Comparison of ENCODE assay signal across 8 cellular contexts in the genomic region with DNA sequence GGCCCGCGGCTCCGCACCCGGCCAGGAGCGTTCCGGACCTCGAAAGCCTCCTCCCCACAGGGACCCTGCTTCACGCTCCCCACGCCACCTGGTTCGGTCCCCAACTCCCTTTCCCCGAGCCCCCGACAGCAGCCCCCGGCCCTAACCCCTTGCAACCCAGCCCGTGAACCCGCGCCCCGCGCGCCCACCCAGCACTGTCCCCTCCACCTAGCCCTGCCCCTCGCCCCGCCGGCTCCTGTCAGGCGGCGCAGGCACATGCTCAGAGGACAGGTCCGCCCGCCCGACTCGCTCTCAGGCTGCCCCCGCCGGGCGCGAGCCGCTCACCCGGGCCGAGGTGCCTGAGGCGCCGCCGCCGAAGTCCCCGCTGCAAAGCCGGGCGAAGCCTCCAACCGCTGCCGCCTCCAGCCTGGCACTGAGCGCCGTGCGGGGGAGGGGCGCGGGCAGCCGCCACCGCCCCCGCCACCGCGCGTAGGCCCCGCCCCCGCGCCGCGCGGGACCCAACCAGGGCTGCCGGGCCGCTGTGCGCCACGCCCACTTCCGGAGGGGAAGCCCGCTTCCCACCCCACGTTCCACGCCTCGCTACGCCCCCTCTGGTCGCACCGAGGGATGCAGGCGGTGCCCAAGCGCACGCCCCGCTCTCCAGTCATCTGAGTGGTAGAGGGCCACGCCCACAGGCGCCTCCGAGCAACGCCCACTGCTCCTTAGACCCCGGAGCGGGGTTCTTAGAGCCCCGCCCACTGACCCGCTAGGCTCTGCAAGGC. TPM values are rescaled to one million over a fixed set of nuclear protein-coding genes. Genes with fewer than 3 reads are reported as not detected.
A peak's percentile ranks its signal among the peaks of the same experiment; 100 is the strongest.
DNase-seq lines count a peak whose midpoint lies in the region; ATAC-seq and TF ChIP-seq lines count a peak whose summit lies in the region.

TSS of gene CORO1C (minus strand) at position 414 of the 761 bp plus-strand sequence. CDS start 30,200 bp downstream, outside the sequence.

- H3K9me3 ChIP-seq in PC-9 (ENCODE audit: insufficient read depth, low read depth) = no peaks in the 10 kb centered on the region
- no peaks in the 10 kb centered on the region for H3K9me3 ChIP-seq in muscle layer of duodenum (ENCODE audit: control insufficient read depth in 1 of 2, low read length in 2 of 2)

- peak; percentile 33; the same call in 1 of the 2 replicates for TF ChIP-seq RAD21 in Ishikawa (IDR thresholded peaks at IDR 0.05; ENCODE audit: low read depth)

- CTCF ChIA-PET in PC-9 (lab: Charles Lee) = interaction anchor here (0.6 kb wide), 1 partner anchor 73 kb away, joined by 3 read pairs; no protein-coding TSS in a partner anchor

- BruUV-seq in PC-9 (replicated peaks; lab: Mats Ljungman, UMichigan) = no TSS peak

- peak within 1 kb of the TSS; percentile 89 for H3K4me3 Mint-ChIP-seq in activated T-cell treated with anti-CD3 and anti-CD28 coated beads, Interleukin-2, amount 50 U/mL, for 4 hours

- peaks cover 46% of the 10 kb centered on the region for H3K4me1 ChIP-seq in PC-9 (replicated peaks; ENCODE audit: insufficient read depth)
- peaks cover 6 to 18% of the 10 kb centered on the region in 2 donors for H3K4me1 ChIP-seq in muscle layer of duodenum (ENCODE audit: control insufficient read depth in 1 of 2, insufficient read depth in 2 of 2, low read length in 2 of 2)

- DNase-seq in DMS53 (lab: John Stamatoyannopoulos, UW) (peak; percentile 99), PC-9 (peak; percentile 85 to 98)
- peak; percentile 95 for DNase-seq in activated T-cell treated with anti-CD3 and anti-CD28 coated beads, Interleukin-2, amount 50 U/mL, for 4 hours
- peak; percentile 84 to 93 for DNase-seq in stimulated activated CD8-positive, alpha-beta memory T cell treated with anti-CD3 and anti-CD28 coated beads, Interleukin-7, amount 100 ng/mL, for 4 hours (ENCODE audit: low read depth in 2 of 2)

- H3K79me2 ChIP-seq in PC-9 (ENCODE audit: low read depth) = peaks cover 41% of the 10 kb centered on the region

- no peaks in the 10 kb centered on the region for H3K27me3 Mint-ChIP-seq in activated T-cell treated with anti-CD3 and anti-CD28 coated beads, Interleukin-2, amount 50 U/mL, for 4 hours (ENCODE audit: low read depth)

- no peaks in the 10 kb centered on the region for H3K36me3 Mint-ChIP-seq in activated T-cell treated with anti-CD3 and anti-CD28 coated beads, Interleukin-2, amount 50 U/mL, for 4 hours (ENCODE audit: insufficient read depth)

- peak; percentile 16; the same call in 1 of the 2 replicates for TF ChIP-seq EP300 in Ishikawa (IDR thresholded peaks at IDR 0.05; ENCODE audit: borderline replicate concordance)

- no peaks in the 10 kb centered on the region for H4K20me1 ChIP-seq in PC-9 (ENCODE audit: insufficient read depth)

- H3K9me2 ChIP-seq in PC-9 (ENCODE audit: insufficient read depth) = no peaks in the 10 kb centered on the region

- peak within 1 kb of the TSS; percentile 85 for H3K4me3 ChIP-seq in PC-9
- peak within 1 kb of the TSS; percentile 79 to 86 for H3K4me3 ChIP-seq in muscle layer of duodenum (ENCODE audit: low read depth in 1 of 2, low read length in 2 of 2)

- H3K27ac ChIP-seq in PC-9 = peak within 1 kb of the TSS; percentile 84
- peak within 1 kb of the TSS; percentile 96 for H3K27ac ChIP-seq in muscle layer of duodenum (ENCODE audit: low read length)

- H3K27me3 ChIP-seq in PC-9 (ENCODE audit: insufficient read depth, low read depth) (no peaks in the 10 kb centered on the region), muscle layer of duodenum (ENCODE audit: low read depth, low read length) (no peaks in the 10 kb centered on the region)

- TF ChIP-seq CTCF in PC-9 (conservative IDR thresholded peaks at IDR 0.05) = peak; percentile 80

- intact Hi-C loops in PC-9 (cut with micrococcal nuclease; ENCODE audit: unreplicated experiment) = loop anchor here (5.0 kb wide), 2 partner anchors 101 to 126 kb away; partner anchors contain the start of gene SSH1

- peak within 1 kb of the TSS; percentile 88 for H2AFZ ChIP-seq in PC-9

- ATAC-seq in GM21576 (IDR thresholded peaks at IDR 0.05; ENCODE audit: unreplicated experiment) = peak; percentile 73
- peak; percentile 66 to 73 for ATAC-seq in activated T-cell treated with anti-CD3 and anti-CD28 coated beads, Interleukin-2, amount 50 U/mL, for 4 hours
- peak; percentile 88 for ATAC-seq in esophagus mucosa

- no peaks in the 10 kb centered on the region for H3K9me3 Mint-ChIP-seq in activated T-cell treated with anti-CD3 and anti-CD28 coated beads, Interleukin-2, amount 50 U/mL, for 4 hours

- peak within 1 kb of the TSS; percentile 91 for H3K4me2 ChIP-seq in PC-9

- peaks cover 38% of the 10 kb centered on the region for H3F3A ChIP-seq in PC-9 (ENCODE audit: insufficient read depth, low read depth)

- no peaks in the 10 kb centered on the region for H3K36me3 ChIP-seq in PC-9 (ENCODE audit: low read depth)
- H3K36me3 ChIP-seq in muscle layer of duodenum (ENCODE audit: control insufficient read depth in 1 of 2, insufficient read depth in 2 of 2, low read length in 2 of 2) = peaks cover 0 to 12% of the 10 kb centered on the region in 2 donors

- POLR2A ChIA-PET in PC-9 (lab: Charles Lee; ENCODE audit: unreplicated experiment) = interaction anchor here (0.6 to 1.2 kb wide), 5 partner anchors 10 to 69 kb away, joined by 4 to 23 read pairs (median 6); no protein-coding TSS in a partner anchor

- peaks cover 27% of the 10 kb centered on the region for H3K4me1 Mint-ChIP-seq in activated T-cell treated with anti-CD3 and anti-CD28 coated beads, Interleukin-2, amount 50 U/mL, for 4 hours (ENCODE audit: low read depth)

TF ChIP-seq in Ishikawa, 13 proteins besides CTCF, POLR2A, EP300 and RAD21:
- peak; percentile 42; the same call in 1 of the 2 replicates for TF ChIP-seq TEAD4 (IDR thresholded peaks at IDR 0.05)
- no peak; the same call in 1 of the 2 replicates for TF ChIP-seq NFIC (IDR thresholded peaks at IDR 0.05)
- peak; percentile 40; the same call in 1 of the 2 replicates for TF ChIP-seq CREB1 (IDR thresholded peaks at IDR 0.05; ENCODE audit: low read depth)
- TF ChIP-seq EGR1 (IDR thresholded peaks at IDR 0.05) = peak; percentile 72
- TF ChIP-seq YY1 (IDR thresholded peaks at IDR 0.05; ENCODE audit: low read depth) = no peak
- TF ChIP-seq REST (IDR thresholded peaks at IDR 0.05; ENCODE audit: low read depth) = no peak
- no peak for TF ChIP-seq TCF12 (IDR thresholded peaks at IDR 0.05; ENCODE audit: low read depth)
- no peak for TF ChIP-seq FOXM1 (IDR thresholded peaks at IDR 0.05; ENCODE audit: borderline replicate concordance, low read depth)
- TF ChIP-seq CEBPB (IDR thresholded peaks at IDR 0.05) = no peak
- TF ChIP-seq USF1 (IDR thresholded peaks at IDR 0.05) = no peak
- peak; percentile 94; the same call in 1 of the 2 replicates for TF ChIP-seq TAF1 (IDR thresholded peaks at IDR 0.05; ENCODE audit: low read depth)
- no peak; the same call in 1 of the 2 replicates for TF ChIP-seq ZBTB7A (IDR thresholded peaks at IDR 0.05; ENCODE audit: low read depth)
- TF ChIP-seq, protein P1, sequence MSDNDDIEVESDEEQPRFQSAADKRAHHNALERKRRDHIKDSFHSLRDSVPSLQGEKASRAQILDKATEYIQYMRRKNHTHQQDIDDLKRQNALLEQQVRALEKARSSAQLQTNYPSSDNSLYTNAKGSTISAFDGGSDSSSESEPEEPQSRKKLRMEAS (IDR thresholded peaks at IDR 0.05) = 0 out of 2 replicates have a peak, but pooled peaks have one; percentile 23
TF ChIP-seq in Ishikawa: peak in this region for 5.

RNA-seq across cellular contexts. Expression of gene CORO1C, which starts in this region (rescaled TPM):
- 122 and 139 TPM in 2 replicates for total RNA-seq in PC-9 (2021)
- total RNA-seq in activated T-cell treated with anti-CD3 and anti-CD28 coated beads, Interleukin-2, amount 50 U/mL, for 4 hours = 10 to 100 TPM; 41.3 to 59.7 (median 47.7) TPM
- 107 TPM for total RNA-seq in esophagus mucosa

Comparison
In these comparisons a context has a peak if more than half of its experiments do, and no peak if none do; other contexts are left out.
1. Peak in every context shown above with its lines: DNase-seq, ATAC-seq, H3K4me3 ChIP-seq and H3K27ac ChIP-seq.